11 cellular contexts compared by ENCODE assay signal in the genomic region with DNA sequence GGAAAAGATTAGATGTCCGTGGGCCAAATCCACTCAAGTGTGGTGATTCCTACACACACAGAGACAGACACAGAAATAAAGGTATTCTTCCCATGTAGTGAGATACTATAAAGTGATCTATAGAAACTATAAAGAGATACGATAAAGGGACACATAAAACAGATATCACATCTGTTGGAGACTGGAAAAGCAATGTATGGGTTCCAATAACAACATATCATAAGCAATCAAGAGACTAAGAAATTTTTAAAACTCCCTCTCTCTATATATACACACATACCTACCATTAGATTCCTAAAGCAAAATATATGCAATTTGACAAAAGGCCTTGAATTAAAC. TPM values are rescaled to one million over a fixed set of nuclear protein-coding genes. Genes with fewer than 3 reads are reported as not detected.
A peak's percentile ranks its signal among the peaks of the same experiment; 100 is the strongest.
DNase-seq lines count a peak whose midpoint lies in the region; ATAC-seq, FAIRE-seq and TF ChIP-seq lines count a peak whose summit lies in the region.
"Had no signal": no experiment of that assay in that cellular context is flagged by ENCODE, and none has a peak within 500 bp of the region (broad histone marks: within the 10 kb centered on the region; RNA-seq: fewer than 3 reads in every experiment).

No MANE protein-coding gene starts in this region.

- no peak overlapping the region for H3K4me3 ChIP-seq in thyroid gland (replicated peaks in 1 of 3)
- H3K4me3 ChIP-seq: Peyer's patch had no signal

- DNase-seq in activated naive CD4-positive, alpha-beta T cell treated with anti-CD3 and anti-CD28 coated beads, Interleukin-2, amount 10 ng/mL, durations not matched to agents 7 days and 5 days, result no peak
- DNase-seq in activated naive CD4-positive, alpha-beta T cell (lab: John Stamatoyannopoulos, UW), result no peak
- DNase-seq in activated CD8-positive, alpha-beta T cell treated with anti-CD3 and anti-CD28 coated beads, Interleukin-2, amount 10 ng/mL, durations not matched to agents 7 days and 5 days, result no peak
- DNase-seq in memory B cell (ENCODE audit: low spot score in 2 of 2) (no peak), thyroid gland (no peak), GM12891 (ENCODE audit: insufficient read length, low spot score) (no peak), omental fat pad (ENCODE audit: low spot score) (no peak)
- DNase-seq: Peyer's patch; stimulated activated CD4-positive, alpha-beta T cell treated with anti-CD3 and anti-CD28 coated beads, Interleukin-15, amount 100 ng/mL, for 24 hours had no signal

- H3K4me1 Mint-ChIP-seq in activated naive CD4-positive, alpha-beta T cell treated with anti-CD3 and anti-CD28 coated beads, Interleukin-2, amount 10 ng/mL, durations not matched to agents 7 days and 5 days, result peaks cover 66% of the 10 kb centered on the region
- H3K4me1 Mint-ChIP-seq in activated CD8-positive, alpha-beta T cell treated with anti-CD3 and anti-CD28 coated beads, Interleukin-2, amount 10 ng/mL, durations not matched to agents 7 days and 5 days (ENCODE audit: low read depth), result peaks cover 59% of the 10 kb centered on the region
- peaks cover 44% of the 10 kb centered on the region for H3K4me1 Mint-ChIP-seq in memory B cell

- peak overlapping the region; percentile 49 for H3K27ac Mint-ChIP-seq in activated naive CD4-positive, alpha-beta T cell treated with anti-CD3 and anti-CD28 coated beads, Interleukin-2, amount 10 ng/mL, durations not matched to agents 7 days and 5 days
- H3K27ac Mint-ChIP-seq in activated CD8-positive, alpha-beta T cell treated with anti-CD3 and anti-CD28 coated beads, Interleukin-2, amount 10 ng/mL, durations not matched to agents 7 days and 5 days, result peak overlapping the region; percentile 22
- H3K27ac Mint-ChIP-seq in memory B cell, result peak overlapping the region; percentile 88

- no peak for ATAC-seq in activated CD8-positive, alpha-beta T cell treated with anti-CD3 and anti-CD28 coated beads, Interleukin-2, amount 10 ng/mL, durations not matched to agents 7 days and 5 days
- ATAC-seq in memory B cell (ENCODE audit: low read depth) (no peak), HG03135 (IDR thresholded peaks at IDR 0.05; ENCODE audit: unreplicated experiment) (no peak), omental fat pad (ENCODE audit: low FRiP score) (no peak)

- H3K4me3 Mint-ChIP-seq in activated naive CD4-positive, alpha-beta T cell treated with anti-CD3 and anti-CD28 coated beads, Interleukin-2, amount 10 ng/mL, durations not matched to agents 7 days and 5 days, result no peak overlapping the region
- no peak overlapping the region for H3K4me3 Mint-ChIP-seq in activated CD8-positive, alpha-beta T cell treated with anti-CD3 and anti-CD28 coated beads, Interleukin-2, amount 10 ng/mL, durations not matched to agents 7 days and 5 days
- no peak overlapping the region for H3K4me3 Mint-ChIP-seq in memory B cell

- WGBS in thyroid gland, 2 donors, result 49 to 53% methylated on average over 2 of the region's 2 CpGs

- H3K4me1 ChIP-seq in thyroid gland, result peaks cover 42 to 46% of the 10 kb centered on the region in 2 donors

- no peak for FAIRE-seq in GM12891 (lab: Jason Lieb, UNC)
- FAIRE-seq: H54 had no signal

- CTCF ChIA-PET in activated naive CD4-positive, alpha-beta T cell treated with anti-CD3 and anti-CD28 coated beads, Interleukin-2, amount 10 ng/mL, durations not matched to agents 7 days and 5 days (lab: Charles Lee), result interaction anchor here (1.6 to 3.6 kb wide), 4 partner anchors 14 to 128 kb away, joined by 4 to 21 read pairs (median 12); a partner anchor contains a TSS
- CTCF ChIA-PET in activated CD8-positive, alpha-beta T cell treated with anti-CD3 and anti-CD28 coated beads, Interleukin-2, amount 10 ng/mL, durations not matched to agents 7 days and 5 days (lab: Charles Lee), result interaction anchor here (0.7 to 3.5 kb wide), 10 partner anchors 8 to 128 kb away, joined by 3 to 30 read pairs (median 7); a partner anchor contains a TSS

- peaks cover under 1% of the 10 kb centered on the region for H3K27me3 Mint-ChIP-seq in activated naive CD4-positive, alpha-beta T cell treated with anti-CD3 and anti-CD28 coated beads, Interleukin-2, amount 10 ng/mL, durations not matched to agents 7 days and 5 days
- H3K27me3 Mint-ChIP-seq in activated CD8-positive, alpha-beta T cell treated with anti-CD3 and anti-CD28 coated beads, Interleukin-2, amount 10 ng/mL, durations not matched to agents 7 days and 5 days (ENCODE audit: low read depth), result peaks cover 2% of the 10 kb centered on the region
- H3K27me3 Mint-ChIP-seq in memory B cell, result no peaks in the 10 kb centered on the region

- peak overlapping the region; percentile 75 to 98 (median 97) for H3K27ac ChIP-seq in thyroid gland

- H3K36me3 Mint-ChIP-seq in activated naive CD4-positive, alpha-beta T cell treated with anti-CD3 and anti-CD28 coated beads, Interleukin-2, amount 10 ng/mL, durations not matched to agents 7 days and 5 days, result peaks cover 88% of the 10 kb centered on the region
- peaks cover 88% of the 10 kb centered on the region for H3K36me3 Mint-ChIP-seq in activated CD8-positive, alpha-beta T cell treated with anti-CD3 and anti-CD28 coated beads, Interleukin-2, amount 10 ng/mL, durations not matched to agents 7 days and 5 days (ENCODE audit: low read depth)
- peaks cover 31% of the 10 kb centered on the region for H3K36me3 Mint-ChIP-seq in memory B cell

- H3K36me3 ChIP-seq in thyroid gland, result peaks cover 28 to 33% of the 10 kb centered on the region in 2 donors

- TF ChIP-seq POLR2A in thyroid gland (IDR thresholded peaks at IDR 0.05) (no peak), GM12891 (IDR thresholded peaks at IDR 0.05; ENCODE audit: low read depth, low read length) (no peak)

- no peaks in the 10 kb centered on the region for H3K27me3 ChIP-seq in thyroid gland
- H3K27me3 ChIP-seq: Peyer's patch had no signal

- POLR2A ChIA-PET in activated CD8-positive, alpha-beta T cell treated with anti-CD3 and anti-CD28 coated beads, Interleukin-2, amount 10 ng/mL, durations not matched to agents 7 days and 5 days (lab: Charles Lee), result interaction anchor here (1.0 to 4.7 kb wide), 2 partner anchors 13 to 118 kb away, joined by 3 to 60 read pairs; no protein-coding TSS in a partner anchor

- intact Hi-C loops in thyroid gland (cut with DNase I), result no loop called here

- no peak for TF ChIP-seq CTCF in thyroid gland (IDR thresholded peaks at IDR 0.05)
- no peak for TF ChIP-seq CTCF in omental fat pad (IDR thresholded peaks at IDR 0.05)

- no peaks in the 10 kb centered on the region for H3K9me3 Mint-ChIP-seq in activated naive CD4-positive, alpha-beta T cell treated with anti-CD3 and anti-CD28 coated beads, Interleukin-2, amount 10 ng/mL, durations not matched to agents 7 days and 5 days
- H3K9me3 Mint-ChIP-seq in activated CD8-positive, alpha-beta T cell treated with anti-CD3 and anti-CD28 coated beads, Interleukin-2, amount 10 ng/mL, durations not matched to agents 7 days and 5 days (ENCODE audit: insufficient read depth), result no peaks in the 10 kb centered on the region
- H3K9me3 Mint-ChIP-seq in memory B cell, result no peaks in the 10 kb centered on the region

- no peaks in the 10 kb centered on the region for H3K9me3 ChIP-seq in thyroid gland
- H3K9me3 ChIP-seq: Peyer's patch had no signal

TF ChIP-seq in GM12891, 5 proteins besides CTCF, POLR2A, EP300 and RAD21:
- no peak for TF ChIP-seq PAX5 (IDR thresholded peaks at IDR 0.05; ENCODE audit: insufficient read depth, low read length, severe bottlenecking)
- no peak for TF ChIP-seq POLR2AphosphoS5 (IDR thresholded peaks at IDR 0.05; ENCODE audit: low read depth, low read length)
- TF ChIP-seq POU2F2 (IDR thresholded peaks at IDR 0.05; ENCODE audit: low read depth, low read length), result no peak
- no peak for TF ChIP-seq SPI1 (IDR thresholded peaks at IDR 0.05; ENCODE audit: low read depth, low read length)
- TF ChIP-seq TAF1 (IDR thresholded peaks at IDR 0.05; ENCODE audit: low read depth, low read length), result no peak

RNA-seq across cellular contexts. Expression of a gene that starts 5.2 kb away (rescaled TPM):
- 10 to 100 TPM; 92.8 to 99.7 TPM for total RNA-seq in activated CD8-positive, alpha-beta T cell treated with anti-CD3 and anti-CD28 coated beads, Interleukin-2, amount 10 ng/mL, durations not matched to agents 7 days and 5 days
- 10 to 100 TPM; 49.1 to 72.2 (median 57.0) TPM for total RNA-seq in thyroid gland
- polyA plus RNA-seq in GM12891 (2012; ENCODE audit: low read depth, missing spikeins), result 10.6 TPM
- 10 to 100 TPM; 26.3 to 89.4 (median 42.0) TPM for total RNA-seq in omental fat pad

RNA-seq across cellular contexts. Expression of a gene that starts 5.8 kb away (rescaled TPM):
- 10 to 100 TPM; 43.2 to 43.6 TPM for total RNA-seq in activated CD8-positive, alpha-beta T cell treated with anti-CD3 and anti-CD28 coated beads, Interleukin-2, amount 10 ng/mL, durations not matched to agents 7 days and 5 days
- 10 to 100 TPM; 47.0 to 82.5 (median 64.6) TPM for total RNA-seq in thyroid gland
- polyA plus RNA-seq in GM12891 (2012; ENCODE audit: low read depth, missing spikeins), result 94.9 TPM
- 10 to 100 TPM; 35.7 to 67.4 (median 43.0) TPM for total RNA-seq in omental fat pad

RNA-seq across cellular contexts. Expression of a gene that starts 14.8 kb away (rescaled TPM):
- 10 to 100 TPM in 1 of 2 experiments, 1 to 10 TPM in 1; 10.0 to 10.5 TPM for total RNA-seq in activated CD8-positive, alpha-beta T cell treated with anti-CD3 and anti-CD28 coated beads, Interleukin-2, amount 10 ng/mL, durations not matched to agents 7 days and 5 days
- total RNA-seq in thyroid gland (1 to 10 TPM; 3.8 to 7.6 (median 6.1) TPM), omental fat pad (1 to 10 TPM; 3.2 to 7.1 (median 5.8) TPM)
- polyA plus RNA-seq in GM12891 (2012; ENCODE audit: low read depth, missing spikeins), result 10.0 TPM

RNA-seq across cellular contexts. Expression of a gene that starts 35.1 kb away (rescaled TPM):
- total RNA-seq in activated CD8-positive, alpha-beta T cell treated with anti-CD3 and anti-CD28 coated beads, Interleukin-2, amount 10 ng/mL, durations not matched to agents 7 days and 5 days, result 10 to 100 TPM; 31.6 to 40.1 TPM
- 10 to 100 TPM; 13.4 to 31.7 (median 23.8) TPM for total RNA-seq in thyroid gland
- 13.7 TPM for polyA plus RNA-seq in GM12891 (2012; ENCODE audit: low read depth, missing spikeins)
- total RNA-seq in omental fat pad, result 10 to 100 TPM in 1 of 4 donors, 1 to 10 TPM in 3; 4.7 to 11.2 (median 7.3) TPM

RNA-seq across cellular contexts. Expression of a gene that starts 40.6 kb away (rescaled TPM):
- total RNA-seq in activated CD8-positive, alpha-beta T cell treated with anti-CD3 and anti-CD28 coated beads, Interleukin-2, amount 10 ng/mL, durations not matched to agents 7 days and 5 days, result 10 to 100 TPM; 72.2 to 79.6 TPM
- total RNA-seq in thyroid gland, result 10 to 100 TPM; 41.4 to 47.1 (median 43.5) TPM
- 48.8 TPM for polyA plus RNA-seq in GM12891 (2012; ENCODE audit: low read depth, missing spikeins)
- 10 to 100 TPM; 34.4 to 86.0 (median 51.1) TPM for total RNA-seq in omental fat pad

Comparison
In these comparisons a context has a peak if more than half of its experiments do, and no peak if none do; other contexts are left out.
1. H3K27ac Mint-ChIP-seq: peak in every context shown above with its lines; median percentile 88 in memory B cell; 49 in activated naive CD4-positive, alpha-beta T cell treated with anti-CD3 and anti-CD28 coated beads, Interleukin-2, amount 10 ng/mL, durations not matched to agents 7 days and 5 days; 22 in activated CD8-positive, alpha-beta T cell treated with anti-CD3 and anti-CD28 coated beads, Interleukin-2, amount 10 ng/mL, durations not matched to agents 7 days and 5 days.